ENCODE assay signal across 1 cellular context in the genomic region with DNA sequence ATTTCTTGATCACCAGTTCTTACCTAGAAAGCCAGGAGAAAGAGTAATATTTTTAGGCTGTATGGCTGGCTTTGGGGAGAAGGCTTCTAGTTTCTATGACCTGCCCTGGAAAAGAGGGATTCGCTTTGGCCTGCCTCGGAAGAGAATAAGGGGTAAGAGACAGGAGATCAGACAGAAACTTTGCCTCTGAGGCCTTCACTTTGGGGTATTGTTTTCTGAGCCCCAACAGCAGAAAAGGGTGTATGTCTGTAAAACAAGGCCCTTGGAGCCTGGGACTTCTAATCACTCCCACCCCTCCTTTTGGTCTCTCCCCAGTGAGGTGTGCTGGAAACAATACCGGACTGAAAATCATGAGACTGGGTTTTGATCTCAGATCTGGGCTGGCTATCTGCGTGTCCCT.
TF ChIP-seq lines count a peak whose summit lies in the region.

No MANE protein-coding gene starts in this region.

TF ChIP-seq in HEK293, 187 proteins besides CTCF, POLR2A, EP300 and RAD21 (continued from another document):
- TF ChIP-seq, protein P1, sequence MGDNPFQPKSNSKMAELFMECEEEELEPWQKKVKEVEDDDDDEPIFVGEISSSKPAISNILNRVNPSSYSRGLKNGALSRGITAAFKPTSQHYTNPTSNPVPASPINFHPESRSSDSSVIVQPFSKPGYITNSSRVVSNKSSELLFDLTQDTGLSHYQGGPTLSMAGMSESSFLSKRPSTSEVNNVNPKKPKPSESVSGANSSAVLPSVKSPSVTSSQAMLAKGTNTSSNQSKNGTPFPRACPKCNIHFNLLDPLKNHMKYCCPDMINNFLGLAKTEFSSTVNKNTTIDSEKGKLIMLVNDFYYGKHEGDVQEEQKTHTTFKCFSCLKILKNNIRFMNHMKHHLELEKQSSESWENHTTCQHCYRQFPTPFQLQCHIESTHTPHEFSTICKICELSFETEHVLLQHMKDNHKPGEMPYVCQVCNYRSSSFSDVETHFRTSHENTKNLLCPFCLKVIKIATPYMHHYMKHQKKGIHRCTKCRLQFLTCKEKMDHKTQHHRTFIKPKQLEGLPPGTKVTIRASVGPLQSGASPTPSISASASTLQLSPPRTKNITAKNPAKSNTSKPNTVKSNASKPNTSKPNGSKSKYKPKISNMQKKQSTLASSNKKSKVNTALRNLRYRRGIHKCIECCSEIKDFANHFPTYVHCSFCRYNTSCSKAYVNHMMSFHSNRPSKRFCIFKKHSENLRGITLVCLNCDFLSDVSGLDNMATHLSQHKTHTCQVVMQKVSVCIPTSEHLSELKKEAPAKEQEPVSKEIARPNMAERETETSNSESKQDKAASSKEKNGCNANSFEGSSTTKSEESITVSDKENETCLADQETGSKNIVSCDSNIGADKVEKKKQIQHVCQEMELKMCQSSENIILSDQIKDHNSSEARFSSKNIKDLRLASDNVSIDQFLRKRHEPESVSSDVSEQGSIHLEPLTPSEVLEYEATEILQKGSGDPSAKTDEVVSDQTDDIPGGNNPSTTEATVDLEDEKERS (tag by site-specific recombination; IDR thresholded peaks at IDR 0.05): no peak
- TF ChIP-seq ZNF768 (tag by site-specific recombination; IDR thresholded peaks at IDR 0.05) (no peak), ZNF335 (tag by site-specific recombination; conservative IDR thresholded peaks at IDR 0.05) (no peak)
- TF ChIP-seq, protein P2, sequence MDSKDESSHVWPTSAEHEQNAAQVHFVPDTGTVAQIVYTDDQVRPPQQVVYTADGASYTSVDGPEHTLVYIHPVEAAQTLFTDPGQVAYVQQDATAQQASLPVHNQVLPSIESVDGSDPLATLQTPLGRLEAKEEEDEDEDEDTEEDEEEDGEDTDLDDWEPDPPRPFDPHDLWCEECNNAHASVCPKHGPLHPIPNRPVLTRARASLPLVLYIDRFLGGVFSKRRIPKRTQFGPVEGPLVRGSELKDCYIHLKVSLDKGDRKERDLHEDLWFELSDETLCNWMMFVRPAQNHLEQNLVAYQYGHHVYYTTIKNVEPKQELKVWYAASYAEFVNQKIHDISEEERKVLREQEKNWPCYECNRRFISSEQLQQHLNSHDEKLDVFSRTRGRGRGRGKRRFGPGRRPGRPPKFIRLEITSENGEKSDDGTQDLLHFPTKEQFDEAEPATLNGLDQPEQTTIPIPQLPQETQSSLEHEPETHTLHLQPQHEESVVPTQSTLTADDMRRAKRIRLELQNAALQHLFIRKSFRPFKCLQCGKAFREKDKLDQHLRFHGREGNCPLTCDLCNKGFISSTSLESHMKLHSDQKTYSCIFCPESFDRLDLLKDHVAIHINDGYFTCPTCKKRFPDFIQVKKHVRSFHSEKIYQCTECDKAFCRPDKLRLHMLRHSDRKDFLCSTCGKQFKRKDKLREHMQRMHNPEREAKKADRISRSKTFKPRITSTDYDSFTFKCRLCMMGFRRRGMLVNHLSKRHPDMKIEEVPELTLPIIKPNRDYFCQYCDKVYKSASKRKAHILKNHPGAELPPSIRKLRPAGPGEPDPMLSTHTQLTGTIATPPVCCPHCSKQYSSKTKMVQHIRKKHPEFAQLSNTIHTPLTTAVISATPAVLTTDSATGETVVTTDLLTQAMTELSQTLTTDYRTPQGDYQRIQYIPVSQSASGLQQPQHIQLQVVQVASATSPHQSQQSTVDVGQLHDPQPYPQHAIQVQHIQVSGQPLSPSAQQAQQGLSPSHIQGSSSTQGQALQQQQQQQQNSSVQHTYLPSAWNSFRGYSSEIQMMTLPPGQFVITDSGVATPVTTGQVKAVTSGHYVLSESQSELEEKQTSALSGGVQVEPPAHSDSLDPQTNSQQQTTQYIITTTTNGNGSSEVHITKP (tag by site-specific recombination; IDR thresholded peaks at IDR 0.05): peak; percentile 91
TF ChIP-seq in HEK293: peak in this region for 1.
